ENCODE assay signal across 10 cellular contexts in the genomic region with DNA sequence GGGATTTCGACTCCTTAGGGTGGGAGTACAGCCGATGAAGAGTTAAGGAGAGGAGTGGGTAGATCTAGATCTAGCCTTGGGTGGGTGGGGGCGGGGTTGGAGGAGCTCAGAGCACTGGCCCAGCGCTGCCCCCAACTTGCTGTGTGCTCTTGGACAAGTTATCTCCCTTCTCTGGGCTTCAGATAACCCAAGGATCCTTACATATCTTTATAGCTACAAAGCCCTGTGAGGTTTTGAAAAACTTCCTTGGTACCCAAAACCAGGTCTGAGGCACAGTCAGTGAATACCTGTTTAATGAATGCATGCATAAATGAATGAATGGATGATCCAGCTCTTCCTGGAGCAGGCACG. TPM values are rescaled to one million over a fixed set of nuclear protein-coding genes. Genes with fewer than 3 reads are reported as not detected.
DNase-seq lines count a peak whose midpoint lies in the region; ATAC-seq, FAIRE-seq and TF ChIP-seq lines count a peak whose summit lies in the region.
"Had no signal": no experiment of that assay in that cellular context is flagged by ENCODE, and none has a peak within 500 bp of the region (broad histone marks: within the 10 kb centered on the region; RNA-seq: fewer than 3 reads in every experiment).

No MANE protein-coding gene starts in this region.

- no peak for DNase-seq in AG04450 (ENCODE audit: low read depth, low spot score)
- no peak for DNase-seq in bronchial epithelial cell (ENCODE audit: low read depth)
- DNase-seq in naive thymus-derived CD4-positive, alpha-beta T cell, result no peak
- no peak for DNase-seq in stimulated activated naive CD4-positive, alpha-beta T cell (lab: John Stamatoyannopoulos, UW)
- no peak for DNase-seq in NCI-H1694 (lab: John Stamatoyannopoulos, UW)
- no peak for DNase-seq in NCI-H510A (lab: John Stamatoyannopoulos, UW)
- DNase-seq in SW480 (ENCODE audit: low spot score), result no peak
- DNase-seq: GDM1, NCI-H526 treated with DMSO at 0.1 percent for 48 hours had no signal

- peaks cover 3% of the 10 kb centered on the region; the same call in 1 of the 2 replicates for H3K9me3 ChIP-seq in AG04450 (ENCODE audit: control insufficient read depth, insufficient read depth, low read length)
- no peaks in the 10 kb centered on the region for H3K9me3 ChIP-seq in HUES6 (ENCODE audit: control insufficient read depth, insufficient read depth, low read depth, low read length)
- H3K9me3 ChIP-seq in naive thymus-derived CD4-positive, alpha-beta T cell (ENCODE audit: control insufficient read depth in 2 of 3, low read length in 3 of 3), result no peaks in the 10 kb centered on the region

- intact Hi-C loops in naive thymus-derived CD4-positive, alpha-beta T cell (cut with micrococcal nuclease), result loop anchor here (1.0 to 10.0 kb wide), 16 partner anchors 43 to 1767 kb away; a partner anchor contains a TSS

- H3K4me3 Mint-ChIP-seq in naive thymus-derived CD4-positive, alpha-beta T cell, result peak overlapping the region; percentile 67 to 86 (median 80)

- H3K36me3 Mint-ChIP-seq in naive thymus-derived CD4-positive, alpha-beta T cell, result peaks cover 0 to 8% (median 5%) of the 10 kb centered on the region in 5 donors

- H3K9ac ChIP-seq in HUES6 (ENCODE audit: low read length), result peak overlapping the region; percentile 10

- H3K4me3 ChIP-seq in AG04450 (ENCODE audit: low read depth, low read length) (peak overlapping the region; percentile 72), HUES6 (ENCODE audit: low read depth, low read length) (peak overlapping the region; percentile 80), bronchial epithelial cell (ENCODE audit: low read depth, low read length) (peak overlapping the region; percentile 42)
- peak overlapping the region; percentile 91 for H3K4me3 ChIP-seq in naive thymus-derived CD4-positive, alpha-beta T cell (ENCODE audit: low read length)

- FAIRE-seq in bronchial epithelial cell (lab: Jason Lieb, UNC), result no peak

- CTCF ChIA-PET in AG04450 (lab: Charles Lee), result interaction anchor here (1.2 to 1.8 kb wide), 3 partner anchors 14 to 376 kb away, joined by 4 to 7 read pairs (median 5); no protein-coding TSS in a partner anchor
- CTCF ChIA-PET in naive thymus-derived CD4-positive, alpha-beta T cell (lab: Charles Lee), result interaction anchor here (1.7 kb wide), 1 partner anchor 14 kb away, joined by 4 read pairs; no protein-coding TSS in a partner anchor

- peaks cover 23% of the 10 kb centered on the region for H3K4me1 ChIP-seq in HUES6 (ENCODE audit: control insufficient read depth, insufficient read depth, low read length)
- peaks cover 12 to 26% of the 10 kb centered on the region in 2 donors for H3K4me1 ChIP-seq in naive thymus-derived CD4-positive, alpha-beta T cell (ENCODE audit: control insufficient read depth in 2 of 2, insufficient read depth in 2 of 2, low read length in 2 of 2)

- H3K27ac ChIP-seq in AG04450 (ENCODE audit: low read depth, low read length) (no peak overlapping the region), HUES6 (ENCODE audit: low read depth, low read length) (no peak overlapping the region)
- peak overlapping the region; percentile 81 for H3K27ac ChIP-seq in naive thymus-derived CD4-positive, alpha-beta T cell (ENCODE audit: low read depth, low read length)

- TF ChIP-seq CTCF in AG04450 (IDR thresholded peaks at IDR 0.05; ENCODE audit: low read depth, low read length) (no peak), bronchial epithelial cell (IDR thresholded peaks at IDR 0.05; ENCODE audit: insufficient read depth, low read length, severe bottlenecking) (no peak)

- H3K27me3 ChIP-seq in AG04450 (ENCODE audit: control insufficient read depth, insufficient read depth, low read length) (no peaks in the 10 kb centered on the region), HUES6 (ENCODE audit: control insufficient read depth, insufficient read depth, low read length) (peaks cover 16% of the 10 kb centered on the region), bronchial epithelial cell (ENCODE audit: control insufficient read depth, insufficient read depth, low read length) (no peaks in the 10 kb centered on the region)
- no peaks in the 10 kb centered on the region for H3K27me3 ChIP-seq in naive thymus-derived CD4-positive, alpha-beta T cell (ENCODE audit: control insufficient read depth in 2 of 2, insufficient read depth in 2 of 2, low read length in 2 of 2)

- POLR2A ChIA-PET in AG04450 (lab: Yijun Ruan, JAX), result no interaction called here
- POLR2A ChIA-PET in naive thymus-derived CD4-positive, alpha-beta T cell (lab: Charles Lee), result interaction anchor here (0.6 to 1.6 kb wide), 3 partner anchors 9 to 329 kb away, joined by 3 to 5 read pairs (median 4); no protein-coding TSS in a partner anchor

- H3K36me3 ChIP-seq in HUES6 (ENCODE audit: control insufficient read depth, insufficient read depth, low read length), result peaks cover 6% of the 10 kb centered on the region
- H3K36me3 ChIP-seq in bronchial epithelial cell (ENCODE audit: control insufficient read depth, insufficient read depth, low read length), result peaks cover 2% of the 10 kb centered on the region
- H3K36me3 ChIP-seq in naive thymus-derived CD4-positive, alpha-beta T cell (ENCODE audit: control insufficient read depth in 2 of 3, insufficient read depth in 3 of 3, low read length in 3 of 3), result peaks cover 0 to 3% (median 0%) of the 10 kb centered on the region in 3 experiments

- no peaks in the 10 kb centered on the region for H3K27me3 Mint-ChIP-seq in naive thymus-derived CD4-positive, alpha-beta T cell

- H3K27ac Mint-ChIP-seq in naive thymus-derived CD4-positive, alpha-beta T cell, result peak overlapping the region; percentile 77 to 94 (median 86)

- no peaks in the 10 kb centered on the region for H3K9me3 Mint-ChIP-seq in naive thymus-derived CD4-positive, alpha-beta T cell

- H3K4me1 Mint-ChIP-seq in naive thymus-derived CD4-positive, alpha-beta T cell, result peaks cover 8 to 48% (median 28%) of the 10 kb centered on the region in 7 donors

- no peak for ATAC-seq in naive thymus-derived CD4-positive, alpha-beta T cell

RNA-seq across cellular contexts. Expression of a gene that starts 1.3 kb away (rescaled TPM):
- 143 and 168 TPM in 2 replicates for polyA plus RNA-seq in AG04450 (2011; rRNA removed)
- 92.7 and 98.7 TPM in 2 replicates for polyA minus RNA-seq in AG04450 (2011; rRNA and poly(A)+ RNA removed)
- total RNA-seq in bronchial epithelial cell, result 319 and 715 TPM in 2 replicates
- 10 to 100 TPM; 32.7 to 88.2 (median 52.4) TPM for total RNA-seq in naive thymus-derived CD4-positive, alpha-beta T cell
- polyA plus RNA-seq in naive thymus-derived CD4-positive, alpha-beta T cell, result 10 to 100 TPM; 48.3 to 66.5 TPM
